1 cellular context compared by ENCODE assay signal in the genomic region with DNA sequence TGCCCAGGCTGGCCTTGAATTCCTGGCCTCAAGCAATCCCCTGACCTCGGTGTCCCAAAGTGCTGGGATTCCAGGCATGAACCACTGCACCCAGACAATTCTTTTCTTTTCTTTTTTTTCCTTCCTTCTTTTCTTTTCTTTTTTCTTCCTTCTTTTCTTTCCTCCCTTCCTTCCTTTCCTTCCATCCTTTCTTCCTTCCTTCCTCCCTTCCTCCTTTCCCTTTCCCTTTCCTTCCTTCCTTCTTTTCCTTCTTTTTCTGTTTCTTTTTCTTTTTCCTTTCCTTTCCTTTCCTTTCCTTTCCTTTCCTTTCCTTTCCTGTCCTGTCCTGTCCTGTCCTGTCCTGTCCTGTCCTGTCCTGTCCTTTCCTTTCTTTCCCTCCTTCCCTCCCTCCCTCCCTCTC.
TF ChIP-seq lines count a peak whose summit lies in the region.

No MANE protein-coding gene starts in this region.

TF ChIP-seq in K562, 482 proteins besides CTCF, POLR2A, EP300 and RAD21:
- TF ChIP-seq MEF2A (IDR thresholded peaks at IDR 0.05; ENCODE audit: control insufficient read depth, low read depth, low read length) (no peak), ZNF583 (CRISPR knock-in tag; IDR thresholded peaks at IDR 0.05) (no peak), ARHGAP35 (IDR thresholded peaks at IDR 0.05; ENCODE audit: partially characterized antibody) (no peak), TBL1XR1 (IDR thresholded peaks at IDR 0.05; ENCODE audit: low read length in 2 of 2) (no peak)
- TF ChIP-seq, protein P1, sequence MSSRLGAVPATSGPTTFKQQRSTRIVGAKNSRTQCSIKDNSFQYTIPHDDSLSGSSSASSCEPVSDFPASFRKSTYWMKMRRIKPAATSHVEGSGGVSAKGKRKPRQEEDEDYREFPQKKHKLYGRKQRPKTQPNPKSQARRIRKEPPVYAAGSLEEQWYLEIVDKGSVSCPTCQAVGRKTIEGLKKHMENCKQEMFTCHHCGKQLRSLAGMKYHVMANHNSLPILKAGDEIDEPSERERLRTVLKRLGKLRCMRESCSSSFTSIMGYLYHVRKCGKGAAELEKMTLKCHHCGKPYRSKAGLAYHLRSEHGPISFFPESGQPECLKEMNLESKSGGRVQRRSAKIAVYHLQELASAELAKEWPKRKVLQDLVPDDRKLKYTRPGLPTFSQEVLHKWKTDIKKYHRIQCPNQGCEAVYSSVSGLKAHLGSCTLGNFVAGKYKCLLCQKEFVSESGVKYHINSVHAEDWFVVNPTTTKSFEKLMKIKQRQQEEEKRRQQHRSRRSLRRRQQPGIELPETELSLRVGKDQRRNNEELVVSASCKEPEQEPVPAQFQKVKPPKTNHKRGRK (tag; IDR thresholded peaks at IDR 0.05), result peak; percentile 98
